ENCODE assay signal across 9 cellular contexts in genomic region chr13:22278336-22278929, GRCh38.
A peak's percentile ranks its signal among the peaks of the same experiment; 100 is the strongest.
DNase-seq lines count a peak whose midpoint lies in the region; ATAC-seq and TF ChIP-seq lines count a peak whose summit lies in the region.
"Had no signal": no experiment of that assay in that cellular context is flagged by ENCODE, and none has a peak within 500 bp of the region (broad histone marks: within the 10 kb centered on the region; RNA-seq: fewer than 3 reads in every experiment).

No MANE protein-coding gene starts in this region.

- intact Hi-C loops in CD4-positive, alpha-beta T cell (cut with DNase I, micrococcal nuclease) = loop anchor here (1.0 to 10.0 kb wide), 6 partner anchors 218 to 640 kb away; no protein-coding TSS in a partner anchor

- POLR2A ChIA-PET in CD4-positive, alpha-beta T cell (lab: Charles Lee) = interaction anchor here (0.6 to 1.0 kb wide), 2 partner anchors 641 to 766 kb away, joined by 3 to 4 read pairs; no protein-coding TSS in a partner anchor
- POLR2A ChIA-PET in naive thymus-derived CD8-positive, alpha-beta T cell (lab: Charles Lee) = no interaction called here

- H3K4me2 ChIP-seq in MM.1S (ENCODE audit: low read depth, low read length) = no peak overlapping the region

- no peak overlapping the region for H3K27ac Mint-ChIP-seq in CD4-positive, alpha-beta T cell
- H3K27ac Mint-ChIP-seq in chondrocyte (ENCODE audit: unreplicated experiment) = no peak overlapping the region
- peak overlapping the region in 1 of 10 donors; percentile 21 for H3K27ac Mint-ChIP-seq in naive thymus-derived CD8-positive, alpha-beta T cell

- H3K27me3 ChIP-seq in CD4-positive, alpha-beta T cell (ENCODE audit: control insufficient read depth, insufficient read depth, low read length) = no peaks in the 10 kb centered on the region
- no peaks in the 10 kb centered on the region for H3K27me3 ChIP-seq in MM.1S (replicated peaks; ENCODE audit: insufficient read depth, low read length)
- H3K27me3 ChIP-seq: neutrophil had no signal

- H3K4me1 ChIP-seq in MM.1S (ENCODE audit: low read length) = no peaks in the 10 kb centered on the region

- no peaks in the 10 kb centered on the region for H3K36me3 Mint-ChIP-seq in CD4-positive, alpha-beta T cell (ENCODE audit: low read depth)
- H3K36me3 Mint-ChIP-seq in chondrocyte (ENCODE audit: low read depth) = no peaks in the 10 kb centered on the region
- no peaks in the 10 kb centered on the region for H3K36me3 Mint-ChIP-seq in naive thymus-derived CD8-positive, alpha-beta T cell

- no peaks in the 10 kb centered on the region for H3K9me2 ChIP-seq in MM.1S (replicated peaks; ENCODE audit: insufficient read depth, low read length)

- no peak overlapping the region for H3K27ac ChIP-seq in CD4-positive, alpha-beta T cell (ENCODE audit: low read depth, low read length)
- H3K27ac ChIP-seq in MM.1S (ENCODE audit: low read length) = no peak overlapping the region
- H3K27ac ChIP-seq: neutrophil had no signal

- no peak overlapping the region for H3K4me3 ChIP-seq in MM.1S (ENCODE audit: low read length)

- no peaks in the 10 kb centered on the region for H3K79me2 ChIP-seq in MM.1S (ENCODE audit: low read length)

- H3K4me1 Mint-ChIP-seq in CD4-positive, alpha-beta T cell (ENCODE audit: low read depth) = peaks cover 16% of the 10 kb centered on the region
- peaks cover 10% of the 10 kb centered on the region for H3K4me1 Mint-ChIP-seq in chondrocyte (ENCODE audit: low read depth)
- H3K4me1 Mint-ChIP-seq in naive thymus-derived CD8-positive, alpha-beta T cell = peaks cover 3 to 20% (median 11%) of the 10 kb centered on the region in 4 donors

- peak; percentile 71 for TF ChIP-seq CTCF in CD4-positive, alpha-beta T cell (IDR thresholded peaks at IDR 0.05)
- TF ChIP-seq CTCF in MM.1S (IDR thresholded peaks at IDR 0.05; ENCODE audit: low read length) = peak; percentile 27
- peak; percentile 84 for TF ChIP-seq CTCF in chondrocyte (IDR thresholded peaks at IDR 0.05)

- CTCF ChIA-PET in CD4-positive, alpha-beta T cell (lab: Charles Lee) = interaction anchor here (0.6 to 1.4 kb wide), 2 partner anchors 640 to 653 kb away, joined by 3 to 5 read pairs; no protein-coding TSS in a partner anchor

- peak; percentile 59 for ATAC-seq in CD4-positive, alpha-beta T cell (ENCODE audit: poor library complexity)
- ATAC-seq in GM19324 (IDR thresholded peaks at IDR 0.05; ENCODE audit: low FRiP score, unreplicated experiment) = peak; percentile 51
- ATAC-seq in naive thymus-derived CD8-positive, alpha-beta T cell = peak; percentile 69 to 75
- no peak for ATAC-seq in stimulated activated naive CD8-positive, alpha-beta T cell treated with anti-CD3 and anti-CD28 coated beads, Interleukin-15, Interleukin-2, amounts not matched to agents 100 U/mL and 50 U/mL, for 24 hours

- H3F3A ChIP-seq in MM.1S (ENCODE audit: insufficient read depth, low read length) = no peaks in the 10 kb centered on the region

- H2AFZ ChIP-seq in MM.1S (ENCODE audit: low read length) = no peak overlapping the region

- no peak overlapping the region for H3K9ac ChIP-seq in MM.1S (ENCODE audit: low read length)

- DNase-seq in CD4-positive, alpha-beta T cell = peak; percentile 51 to 70 (median 58)
- peak; percentile 62 for DNase-seq in MM.1S
- DNase-seq in activated CD4-positive, CD25-positive, alpha-beta regulatory T cell (lab: John Stamatoyannopoulos, UW) = peak; percentile 1 to 44 (median 14)
- DNase-seq in chondrocyte (ENCODE audit: low spot score) = no peak
- peak; percentile 38 to 82 (median 63) for DNase-seq in naive thymus-derived CD8-positive, alpha-beta T cell
- DNase-seq in stimulated activated naive CD8-positive, alpha-beta T cell treated with anti-CD3 and anti-CD28 coated beads, Interleukin-15, Interleukin-2, amounts not matched to agents 100 U/mL and 50 U/mL, for 24 hours = peak; percentile 76
- DNase-seq in NCI-H2171 treated with DMSO at 0.1 percent for 48 hours (lab: John Stamatoyannopoulos, UW) = no peak

- H3K27me3 Mint-ChIP-seq in CD4-positive, alpha-beta T cell = no peaks in the 10 kb centered on the region
- no peaks in the 10 kb centered on the region for H3K27me3 Mint-ChIP-seq in chondrocyte (ENCODE audit: low read depth)
- no peaks in the 10 kb centered on the region for H3K27me3 Mint-ChIP-seq in naive thymus-derived CD8-positive, alpha-beta T cell

- no peaks in the 10 kb centered on the region for H3K36me3 ChIP-seq in MM.1S (replicated peaks; ENCODE audit: insufficient read depth, low read length)
- H3K36me3 ChIP-seq: neutrophil had no signal

- H3K9me3 ChIP-seq in CD4-positive, alpha-beta T cell (ENCODE audit: control insufficient read depth, low read length) = no peaks in the 10 kb centered on the region
- H3K9me3 ChIP-seq in MM.1S (replicated peaks; ENCODE audit: insufficient read depth, low read length) = no peaks in the 10 kb centered on the region
- H3K9me3 ChIP-seq: neutrophil had no signal

- no peaks in the 10 kb centered on the region for H4K20me1 ChIP-seq in MM.1S (ENCODE audit: insufficient read depth, low read length)

- no peaks in the 10 kb centered on the region for H3K9me3 Mint-ChIP-seq in CD4-positive, alpha-beta T cell
- peaks cover 3% of the 10 kb centered on the region for H3K9me3 Mint-ChIP-seq in chondrocyte (ENCODE audit: low read depth)
- no peaks in the 10 kb centered on the region for H3K9me3 Mint-ChIP-seq in naive thymus-derived CD8-positive, alpha-beta T cell

- H3K4me3 Mint-ChIP-seq in CD4-positive, alpha-beta T cell = no peak overlapping the region
- no peak overlapping the region for H3K4me3 Mint-ChIP-seq in chondrocyte (ENCODE audit: unreplicated experiment)
- H3K4me3 Mint-ChIP-seq in naive thymus-derived CD8-positive, alpha-beta T cell = no peak overlapping the region

Comparison
In these comparisons a context has a peak if more than half of its experiments do, and no peak if none do; other contexts are left out.
1. DNase-seq: peak in CD4-positive, alpha-beta T cell (10 of 10), MM.1S (single experiment), activated CD4-positive, CD25-positive, alpha-beta regulatory T cell (4 of 4), naive thymus-derived CD8-positive, alpha-beta T cell (10 of 10) and stimulated activated naive CD8-positive, alpha-beta T cell treated with anti-CD3 and anti-CD28 coated beads, Interleukin-15, Interleukin-2, amounts not matched to agents 100 U/mL and 50 U/mL, for 24 hours (single experiment); none in chondrocyte (single experiment) and NCI-H2171 treated with DMSO at 0.1 percent for 48 hours (single experiment).
2. CTCF ChIP-seq: peak in every context shown above with its lines; median percentile 84 in chondrocyte; 71 in CD4-positive, alpha-beta T cell; 27 in MM.1S.